2 cellular contexts compared by ENCODE assay signal in genomic region chr22:31049815-31050420, GRCh38.
TF ChIP-seq lines count a peak whose summit lies in the region.

No MANE protein-coding gene starts in this region.

TF ChIP-seq in SK-N-SH, 30 proteins besides CTCF, POLR2A, EP300 and RAD21:
- TF ChIP-seq MXI1 (IDR thresholded peaks at IDR 0.05; ENCODE audit: low read depth, low read length): no peak
- no peak for TF ChIP-seq TEAD4 (IDR thresholded peaks at IDR 0.05; ENCODE audit: borderline replicate concordance, insufficient read depth)
- no peak for TF ChIP-seq POLR2AphosphoS5 (IDR thresholded peaks at IDR 0.05; ENCODE audit: low read depth, low read length)
- no peak for TF ChIP-seq USF2 (IDR thresholded peaks at IDR 0.05; ENCODE audit: borderline replicate concordance, low read depth, low read length)
- no peak for TF ChIP-seq RXRA (IDR thresholded peaks at IDR 0.05; ENCODE audit: borderline replicate concordance, low read depth)
- TF ChIP-seq USF1 (IDR thresholded peaks at IDR 0.05; ENCODE audit: borderline replicate concordance, low read depth): no peak
- no peak for TF ChIP-seq YY1 (IDR thresholded peaks at IDR 0.05; ENCODE audit: low read depth)
- no peak for TF ChIP-seq GATA2 (CRISPR knock-in tag; IDR thresholded peaks at IDR 0.05)
- no peak for TF ChIP-seq MEF2A (IDR thresholded peaks at IDR 0.05; ENCODE audit: borderline replicate concordance, low read depth)
- TF ChIP-seq FOSL2 (IDR thresholded peaks at IDR 0.05; ENCODE audit: borderline replicate concordance, low read depth): no peak

TF ChIP-seq in SK-N-SH treated with all-trans-retinoic acid at 6 μM for 48 hours, 23 proteins besides CTCF, POLR2A, EP300 and RAD21:
- TF ChIP-seq ZFP3 (CRISPR knock-in tag; IDR thresholded peaks at IDR 0.05) (no peak), SNAI2 (CRISPR knock-in tag; IDR thresholded peaks at IDR 0.05) (no peak)
